8 cellular contexts compared by ENCODE assay signal in genomic region chr7:135210818-135211178, GRCh38. TPM values are rescaled to one million over a fixed set of nuclear protein-coding genes. Genes with fewer than 3 reads are reported as not detected.
DNase-seq lines count a peak whose midpoint lies in the region; ATAC-seq and TF ChIP-seq lines count a peak whose summit lies in the region.

No MANE protein-coding gene starts in this region.

- H3K4me1 ChIP-seq in BE2C (0 out of 2 replicates have a peak, but pooled peaks cover 3% of the 10 kb centered on the region), Peyer's patch (peaks cover 0 to 22% (median 1%) of the 10 kb centered on the region in 4 donors), mucosa of rectum (ENCODE audit: control insufficient read depth in 2 of 2, insufficient read depth in 2 of 2, low read length in 2 of 2) (peaks cover 5% of the 10 kb centered on the region in 2 donors)

- intact Hi-C loops in dorsolateral prefrontal cortex (cut with DNase I): loop anchor here (5.0 kb wide), 2 partner anchors 42 to 47 kb away; no protein-coding TSS in a partner anchor

- H3K36me3 ChIP-seq in BE2C (no peaks in the 10 kb centered on the region), Peyer's patch (peaks cover 0 to 3% (median 0%) of the 10 kb centered on the region in 3 donors), mucosa of rectum (ENCODE audit: control insufficient read depth in 2 of 2, insufficient read depth in 2 of 2, low read length in 2 of 2) (no peaks in the 10 kb centered on the region)

- H3K4me3 ChIP-seq in BE2C (ENCODE audit: low read depth, low read length) (peak overlapping the region; percentile 77), Peyer's patch (peak overlapping the region; percentile 60 to 87 (median 74)), dorsolateral prefrontal cortex (peak overlapping the region; percentile 66 to 100 (median 90)), mucosa of rectum (ENCODE audit: low read length in 2 of 2) (peak overlapping the region; percentile 83 to 87)

- TF ChIP-seq CTCF in BE2C (IDR thresholded peaks at IDR 0.05; ENCODE audit: low read depth, low read length) (no peak), Peyer's patch (IDR thresholded peaks at IDR 0.05) (no peak), dorsolateral prefrontal cortex (IDR thresholded peaks at IDR 0.05 in 54 of 56, conservative IDR thresholded peaks at IDR 0.05 in 2 of 56; ENCODE audit: low read depth in 1 of 56, partially characterized antibody in 56 of 56) (no peak)

- peak overlapping the region; percentile 86 to 90 for H3K9ac ChIP-seq in mucosa of rectum (ENCODE audit: low read depth in 1 of 2, low read length in 2 of 2)

- DNase-seq in BE2C (no peak), Peyer's patch (peak in 1 of 3 donors; percentile 29), dorsolateral prefrontal cortex (no peak), NCI-H2171 treated with DMSO at 0.1 percent for 48 hours (lab: John Stamatoyannopoulos, UW) (no peak)

- no peaks in the 10 kb centered on the region for H3K27me3 ChIP-seq in BE2C
- no peaks in the 10 kb centered on the region for H3K27me3 ChIP-seq in Peyer's patch
- H3K27me3 ChIP-seq in dorsolateral prefrontal cortex: no peaks in the 10 kb centered on the region
- H3K27me3 ChIP-seq in mucosa of rectum (ENCODE audit: control insufficient read depth in 2 of 2, insufficient read depth in 2 of 2, low read length in 2 of 2): no peaks in the 10 kb centered on the region

- no peak for TF ChIP-seq POLR2A in Peyer's patch (IDR thresholded peaks at IDR 0.05)

- ATAC-seq in GM21723 (IDR thresholded peaks at IDR 0.05; ENCODE audit: unreplicated experiment): peak; percentile 9
- ATAC-seq in GM18867 (IDR thresholded peaks at IDR 0.05; ENCODE audit: unreplicated experiment): no peak
- no peak for ATAC-seq in GM21381 (IDR thresholded peaks at IDR 0.05; ENCODE audit: unreplicated experiment)

- H3K9me3 ChIP-seq in BE2C: no peaks in the 10 kb centered on the region
- no peaks in the 10 kb centered on the region for H3K9me3 ChIP-seq in Peyer's patch
- H3K9me3 ChIP-seq in mucosa of rectum (ENCODE audit: control insufficient read depth in 2 of 2, low read length in 2 of 2): no peaks in the 10 kb centered on the region

- H3K27ac ChIP-seq in Peyer's patch (peak overlapping the region; percentile 67 to 90 (median 83)), dorsolateral prefrontal cortex (peak overlapping the region in 58 of 59 donors; percentile 24 to 97 (median 89)), mucosa of rectum (ENCODE audit: low read depth in 2 of 2, low read length in 2 of 2) (peak overlapping the region; percentile 71 to 87)

RNA-seq across cellular contexts. Expression of gene WDR91, which starts 0.5 kb away (rescaled TPM):
- 21.4 TPM for polyA plus RNA-seq in BE2C (2012; ENCODE audit: insufficient read depth, insufficient read length, low read depth)
- 10 to 100 TPM in 3 of 4 donors, 1 to 10 TPM in 1; 6.7 to 44.6 (median 22.2) TPM for total RNA-seq in Peyer's patch
- total RNA-seq in dorsolateral prefrontal cortex: 10 to 100 TPM; 24.7 to 53.9 (median 37.4) TPM

RNA-seq across cellular contexts. Expression of gene STRA8, which starts 22.8 kb away (rescaled TPM):
- not detected for polyA plus RNA-seq in BE2C (2012; ENCODE audit: insufficient read depth, insufficient read length, low read depth)
- total RNA-seq in Peyer's patch (not detected), dorsolateral prefrontal cortex (under 1 TPM in 9 of 120 experiments, not detected in 111; 0.45 to 0.95 (median 0.67) TPM)

RNA-seq across cellular contexts. Expression of gene CYREN, which starts 40.3 kb away (rescaled TPM):
- 47.0 TPM for polyA plus RNA-seq in BE2C (2012; ENCODE audit: insufficient read depth, insufficient read length, low read depth)
- 10 to 100 TPM; 32.4 to 66.8 (median 42.5) TPM for total RNA-seq in Peyer's patch
- 10 to 100 TPM; 18.8 to 45.2 (median 26.9) TPM for total RNA-seq in dorsolateral prefrontal cortex
